ENCODE assay signal across 1 cellular context in genomic region chr13:33318037-33318436, GRCh38.
TF ChIP-seq lines count a peak whose summit lies in the region.

No MANE protein-coding gene starts in this region.

TF ChIP-seq in IMR-90, 13 proteins besides CTCF, POLR2A, EP300 and RAD21 (continued from another document):
- no peak for TF ChIP-seq NFE2L2 (IDR thresholded peaks at IDR 0.05; ENCODE audit: low read depth, low read length)
- TF ChIP-seq CHD1 (IDR thresholded peaks at IDR 0.05; ENCODE audit: low read depth, low read length): no peak
- TF ChIP-seq BHLHE40 (IDR thresholded peaks at IDR 0.05; ENCODE audit: low read depth, low read length): no peak
- no peak for TF ChIP-seq RCOR1 (IDR thresholded peaks at IDR 0.05; ENCODE audit: insufficient replicate concordance, low read length)
- TF ChIP-seq CEBPB (IDR thresholded peaks at IDR 0.05; ENCODE audit: low read depth, low read length): no peak
